14 cellular contexts compared by ENCODE assay signal in genomic region chr11:19931141-19931767, GRCh38.
DNase-seq lines count a peak whose midpoint lies in the region; ATAC-seq and TF ChIP-seq lines count a peak whose summit lies in the region.
"Had no signal": no experiment of that assay in that cellular context is flagged by ENCODE, and none has a peak within 500 bp of the region (broad histone marks: within the 10 kb centered on the region; RNA-seq: fewer than 3 reads in every experiment).

No MANE protein-coding gene starts in this region.

- no peaks in the 10 kb centered on the region for H3K9me3 ChIP-seq in heart right ventricle
- H3K9me3 ChIP-seq in ectodermal cell (ENCODE audit: control insufficient read depth, low read length): no peaks in the 10 kb centered on the region
- no peaks in the 10 kb centered on the region for H3K9me3 ChIP-seq in neural progenitor cell (ENCODE audit: low read depth)
- no peaks in the 10 kb centered on the region for H3K9me3 ChIP-seq in Peyer's patch
- H3K9me3 ChIP-seq: BLaER1 had no signal

- H4K20me1 ChIP-seq in neural progenitor cell (ENCODE audit: low read depth): no peaks in the 10 kb centered on the region
- H4K20me1 ChIP-seq: BLaER1 had no signal

- intact Hi-C loops in heart right ventricle (cut with DNase I): loop anchor here in 1 of 10 donors (10.0 kb wide), 1 partner anchor 424 kb away; no protein-coding TSS in a partner anchor
- intact Hi-C loops in cardiac septum (cut with DNase I): no loop called here

- H3K36me3 Mint-ChIP-seq in neural progenitor cell: peaks cover 6% of the 10 kb centered on the region

- peak overlapping the region; percentile 32 for H3K4me2 ChIP-seq in neural progenitor cell
- H3K4me2 ChIP-seq: BLaER1 had no signal

- H3K4me1 ChIP-seq in heart right ventricle: peaks cover 0 to 31% (median 5%) of the 10 kb centered on the region in 9 donors
- H3K4me1 ChIP-seq in ectodermal cell (ENCODE audit: control insufficient read depth, insufficient read depth, low read length): peaks cover 17% of the 10 kb centered on the region
- peaks cover 22% of the 10 kb centered on the region for H3K4me1 ChIP-seq in neural progenitor cell
- no peaks in the 10 kb centered on the region for H3K4me1 ChIP-seq in Peyer's patch
- H3K4me1 ChIP-seq: BLaER1 had no signal

- peak in 6 of 8 donors; percentile 14 to 57 (median 38) for ATAC-seq in heart right ventricle
- no peak for ATAC-seq in GM21367 (IDR thresholded peaks at IDR 0.05; ENCODE audit: unreplicated experiment)
- ATAC-seq: HepG2 had no signal

- TF ChIP-seq CTCF in heart right ventricle (IDR thresholded peaks at IDR 0.05) (no peak), neural progenitor cell (IDR thresholded peaks at IDR 0.05) (no peak), Peyer's patch (IDR thresholded peaks at IDR 0.05) (no peak)

- peaks cover 6% of the 10 kb centered on the region for H3F3A ChIP-seq in neural progenitor cell (ENCODE audit: low read depth)

- no peak overlapping the region for H2AFZ ChIP-seq in neural progenitor cell (replicated peaks)

- H3K4me3 Mint-ChIP-seq in neural progenitor cell: no peak overlapping the region
- H3K4me3 Mint-ChIP-seq: activated CD4-positive, alpha-beta T cell treated with anti-CD3 and anti-CD28 coated beads, Interleukin-2, amount 10 ng/mL, durations not matched to agents 24 days and 14 days had no signal

- H3K27me3 Mint-ChIP-seq in neural progenitor cell (ENCODE audit: insufficient read depth, low read depth): peaks cover 3% of the 10 kb centered on the region

- no peak for DNase-seq in heart right ventricle
- DNase-seq in cardiac septum (ENCODE audit: low spot score): no peak
- DNase-seq in neural progenitor cell (ENCODE audit: low spot score): peak; percentile 65
- no peak for DNase-seq in medulla oblongata (ENCODE audit: extremely low spot score)
- DNase-seq in Peyer's patch: no peak
- no peak for DNase-seq in DMS114 treated with DMSO at 0.1 percent for 48 hours (lab: John Stamatoyannopoulos, UW; ENCODE audit: unreplicated experiment)
- DNase-seq: activated CD4-positive, alpha-beta T cell treated with anti-CD3 and anti-CD28 coated beads, Interleukin-2, amount 10 ng/mL, durations not matched to agents 24 days and 14 days; cortex of kidney; NCI-H2081; stimulated activated CD4-positive, alpha-beta T cell treated with anti-CD3 and anti-CD28 coated beads, Interleukin-12 subunit alpha, Interleukin-12 subunit beta, amount 100 ng/mL, for 4 hours had no signal

- no peak overlapping the region for H3K9ac ChIP-seq in neural progenitor cell
- H3K9ac ChIP-seq: BLaER1 had no signal

- TF ChIP-seq POLR2A in Peyer's patch (IDR thresholded peaks at IDR 0.05): no peak

- H3K4me3 ChIP-seq in heart right ventricle (peak overlapping the region in 1 of 10 donors; percentile 8), ectodermal cell (ENCODE audit: insufficient read depth, low read depth, low read length) (no peak overlapping the region), neural progenitor cell (no peak overlapping the region), Peyer's patch (no peak overlapping the region)
- H3K4me3 ChIP-seq: BLaER1 had no signal

- peak overlapping the region in 1 of 10 donors; percentile 22 for H3K27ac ChIP-seq in heart right ventricle
- peak overlapping the region; percentile 22 for H3K27ac ChIP-seq in ectodermal cell (ENCODE audit: insufficient read depth, low read depth, low read length, poor library complexity, severe bottlenecking)
- peak overlapping the region; percentile 61 for H3K27ac ChIP-seq in neural progenitor cell
- H3K27ac ChIP-seq in Peyer's patch: peak overlapping the region in 1 of 4 donors; percentile 35
- H3K27ac ChIP-seq: BLaER1 had no signal

- 42 to 45% methylated on average over 14 of the region's 14 CpGs for WGBS in heart right ventricle, 2 donors
- WGBS in ectodermal cell, 2 experiments: 77 to 87% methylated on average over 14 of the region's 14 CpGs

- no peak overlapping the region for H3K27ac Mint-ChIP-seq in neural progenitor cell
- H3K27ac Mint-ChIP-seq: activated CD4-positive, alpha-beta T cell treated with anti-CD3 and anti-CD28 coated beads, Interleukin-2, amount 10 ng/mL, durations not matched to agents 24 days and 14 days had no signal

- H3K27me3 ChIP-seq in heart right ventricle: no peaks in the 10 kb centered on the region
- H3K27me3 ChIP-seq in ectodermal cell (ENCODE audit: control insufficient read depth, insufficient read depth, low read length, poor library complexity, severe bottlenecking): no peaks in the 10 kb centered on the region
- no peaks in the 10 kb centered on the region for H3K27me3 ChIP-seq in neural progenitor cell
- no peaks in the 10 kb centered on the region for H3K27me3 ChIP-seq in Peyer's patch
- H3K27me3 ChIP-seq: BLaER1 had no signal

- peaks cover 18% of the 10 kb centered on the region for H3K4me1 Mint-ChIP-seq in neural progenitor cell
- H3K4me1 Mint-ChIP-seq: activated CD4-positive, alpha-beta T cell treated with anti-CD3 and anti-CD28 coated beads, Interleukin-2, amount 10 ng/mL, durations not matched to agents 24 days and 14 days had no signal

- no peaks in the 10 kb centered on the region for H3K9me3 Mint-ChIP-seq in neural progenitor cell
- H3K9me3 Mint-ChIP-seq: activated CD4-positive, alpha-beta T cell treated with anti-CD3 and anti-CD28 coated beads, Interleukin-2, amount 10 ng/mL, durations not matched to agents 24 days and 14 days had no signal

- H3K36me3 ChIP-seq in heart right ventricle (peaks cover 0 to 28% (median under 1%) of the 10 kb centered on the region in 9 donors), ectodermal cell (ENCODE audit: control insufficient read depth, insufficient read depth, low read length) (no peaks in the 10 kb centered on the region), neural progenitor cell (no peaks in the 10 kb centered on the region), Peyer's patch (peaks cover 0 to 11% (median 0%) of the 10 kb centered on the region in 3 donors)
- H3K36me3 ChIP-seq: BLaER1 had no signal

- no peaks in the 10 kb centered on the region for H3K79me2 ChIP-seq in neural progenitor cell (ENCODE audit: low read depth)
